ENCODE assay signal across 29 cellular contexts in the genomic region with DNA sequence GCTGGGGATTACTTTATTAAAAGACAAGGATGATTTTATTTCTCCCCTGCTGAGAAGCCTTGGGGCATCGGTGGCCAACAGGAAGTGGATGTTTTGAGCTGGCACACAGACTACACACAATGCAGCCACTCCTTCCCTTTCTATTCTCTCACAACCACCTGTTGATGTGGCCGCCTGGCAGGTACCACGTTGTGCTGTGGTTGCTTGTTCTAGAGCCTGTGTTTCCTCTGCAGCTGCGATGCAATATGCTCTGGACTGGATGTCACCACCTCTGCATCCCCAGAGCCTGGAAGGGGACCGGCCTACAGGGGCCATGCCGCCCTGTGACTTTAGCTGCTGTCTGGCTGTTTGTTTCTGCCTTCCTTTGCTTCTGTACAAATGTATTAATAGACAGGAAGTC.
DNase-seq lines count a peak whose midpoint lies in the region; ATAC-seq and TF ChIP-seq lines count a peak whose summit lies in the region.
"Had no signal": no experiment of that assay in that cellular context is flagged by ENCODE, and none has a peak within 500 bp of the region (broad histone marks: within the 10 kb centered on the region; RNA-seq: fewer than 3 reads in every experiment).

No MANE protein-coding gene starts in this region.

- no peaks in the 10 kb centered on the region for H3K79me2 ChIP-seq in mammary epithelial cell (ENCODE audit: insufficient read depth, low read length)

- no peak overlapping the region for H3K4me2 ChIP-seq in mammary epithelial cell (ENCODE audit: insufficient read depth, low read depth, low read length)

- CTCF ChIA-PET in mammary epithelial cell (lab: Charles Lee; ENCODE audit: low non-redundant PET) = no interaction called here

- DNase-seq in heart left ventricle (no peak), left cardiac atrium (no peak), mammary epithelial cell (no peak), lower lobe of right lung (peak; percentile 45), upper lobe of left lung (no peak), MV-4-11 (lab: John Stamatoyannopoulos, UW) (no peak)
- DNase-seq: 8988T; activated CD4-positive, alpha-beta T cell treated with anti-CD3 and anti-CD28 coated beads for 4 hours; activated naive CD4-positive, alpha-beta T cell treated with Interleukin-2 at 50 U/mL for 16 hours; activated T-cell treated with anti-CD3 and anti-CD28 coated beads, Interleukin-2, amount 50 U/mL, for 24 hours; amniotic stem cell; cortex of kidney; endodermal cell; GDM1; GM23248; kidney; natural killer cell; NCI-H1105; NCI-H2029 treated with DMSO at 0.1 percent for 48 hours; NCI-H226; pancreas; stimulated activated CD4-positive, alpha-beta T cell treated with anti-CD3 and anti-CD28 coated beads, Interleukin-12 subunit alpha, Interleukin-12 subunit beta, amount 100 ng/mL, for 4 hours; stimulated activated CD4-positive, alpha-beta T cell treated with anti-CD3 and anti-CD28 coated beads, Interleukin-4, amount 100 ng/mL, for 4 hours; stimulated activated naive CD8-positive, alpha-beta T cell treated with anti-CD3 and anti-CD28 coated beads, Interleukin-15, Interleukin-2, amounts not matched to agents 100 U/mL and 50 U/mL, for 24 hours had no signal

- peak overlapping the region; percentile 47 for H2AFZ ChIP-seq in mammary epithelial cell (ENCODE audit: low read depth, low read length)
- H2AFZ ChIP-seq: GM23248 had no signal

- ATAC-seq in heart left ventricle (no peak), left cardiac atrium (no peak), lower lobe of right lung (no peak), upper lobe of left lung (ENCODE audit: low FRiP score in 2 of 2) (no peak), GM18907 (IDR thresholded peaks at IDR 0.05; ENCODE audit: unreplicated experiment) (no peak), GM19351 (IDR thresholded peaks at IDR 0.05; ENCODE audit: unreplicated experiment) (no peak)
- ATAC-seq: natural killer cell; pancreas; SK-N-SH treated with all-trans-retinoic acid at 6 μM for 48 hours; stimulated activated naive CD8-positive, alpha-beta T cell treated with anti-CD3 and anti-CD28 coated beads, Interleukin-15, Interleukin-2, amounts not matched to agents 100 U/mL and 50 U/mL, for 24 hours had no signal

- no peak for TF ChIP-seq EP300 in upper lobe of left lung (IDR thresholded peaks at IDR 0.05)

- H3K4me1 ChIP-seq in heart left ventricle = peaks cover 0 to 48% (median 21%) of the 10 kb centered on the region in 12 donors
- peaks cover 15% of the 10 kb centered on the region for H3K4me1 ChIP-seq in mammary epithelial cell (ENCODE audit: insufficient read depth, low read length)
- peaks cover 34% of the 10 kb centered on the region for H3K4me1 ChIP-seq in lower lobe of right lung
- H3K4me1 ChIP-seq in upper lobe of left lung = peaks cover 0 to 16% (median 13%) of the 10 kb centered on the region in 4 donors
- H3K4me1 ChIP-seq: breast epithelium, pancreas had no signal

- no peaks in the 10 kb centered on the region for H4K20me1 ChIP-seq in mammary epithelial cell (ENCODE audit: insufficient read depth, low read length)

- intact Hi-C loops in heart left ventricle (cut with DNase I) = loop anchor here in 3 of 10 donors (10.0 kb wide), 1 partner anchor 93 kb away; no protein-coding TSS in a partner anchor
- intact Hi-C loops in left cardiac atrium (cut with DNase I) = loop anchor here in 1 of 2 donors (10.0 kb wide), 1 partner anchor 193 kb away; the partner anchor contains the start of gene CELF2
- intact Hi-C loops in mammary epithelial cell (cut with micrococcal nuclease) = no loop called here
- intact Hi-C loops in lower lobe of right lung (cut with DNase I) = no loop called here

- TF ChIP-seq CTCF in heart left ventricle (IDR thresholded peaks at IDR 0.05) (no peak), mammary epithelial cell (conservative IDR thresholded peaks at IDR 0.05 in 1 of 2, IDR thresholded peaks at IDR 0.05 in 1 of 2; ENCODE audit: extremely low read depth in 1 of 2, insufficient read depth in 1 of 2, low read depth in 1 of 2, low read length in 2 of 2) (no peak), lower lobe of right lung (IDR thresholded peaks at IDR 0.05) (no peak), upper lobe of left lung (IDR thresholded peaks at IDR 0.05) (no peak)

- dilution Hi-C loops in mammary epithelial cell (cut with HindIII; ENCODE audit: low sequenced_read_pairs) = no loop called here

- H3K27ac ChIP-seq in heart left ventricle (peak overlapping the region in 7 of 12 donors; percentile 4 to 82 (median 73)), mammary epithelial cell (ENCODE audit: insufficient read depth, low read depth, low read length) (no peak overlapping the region), lower lobe of right lung (peak overlapping the region; percentile 37), upper lobe of left lung (peak overlapping the region in 3 of 4 donors; percentile 17 to 21 (median 21))
- H3K27ac ChIP-seq: GM23248, pancreas had no signal

- H3K27me3 ChIP-seq in heart left ventricle (no peaks in the 10 kb centered on the region), mammary epithelial cell (ENCODE audit: insufficient read depth, low read length) (no peaks in the 10 kb centered on the region), lower lobe of right lung (ENCODE audit: low read depth) (no peaks in the 10 kb centered on the region), upper lobe of left lung (no peaks in the 10 kb centered on the region)
- H3K27me3 ChIP-seq: breast epithelium, pancreas, tibial nerve had no signal

- H3K9ac ChIP-seq in mammary epithelial cell (ENCODE audit: insufficient read depth, low read length) = no peak overlapping the region
- H3K9ac ChIP-seq: GM23248 had no signal

- 35 to 42% (median 40%) methylated on average over 6 of the region's 6 CpGs for WGBS in heart left ventricle, 4 donors
- WGBS in mammary epithelial cell (ENCODE audit: low coverage, missing lambda C conversion rate) = 50% methylated on average over 6 of the region's 6 CpGs
- WGBS in upper lobe of left lung, 2 donors = 10 to 57% methylated on average over 2 to 6 of the region's 6 CpGs

- no TSS peak for BruUV-seq in mammary epithelial cell (replicated peaks; lab: Mats Ljungman, UMichigan)

- H3K36me3 ChIP-seq in heart left ventricle (no peaks in the 10 kb centered on the region), mammary epithelial cell (ENCODE audit: insufficient read depth, low read length) (no peaks in the 10 kb centered on the region), lower lobe of right lung (no peaks in the 10 kb centered on the region), upper lobe of left lung (no peaks in the 10 kb centered on the region)
- H3K36me3 ChIP-seq: breast epithelium, pancreas, tibial nerve had no signal

- TF ChIP-seq POLR2A in heart left ventricle (IDR thresholded peaks at IDR 0.05) (no peak), upper lobe of left lung (IDR thresholded peaks at IDR 0.05) (no peak)

- no peak overlapping the region for H3K4me3 ChIP-seq in heart left ventricle
- H3K4me3 ChIP-seq in mammary epithelial cell (replicated peaks in 1 of 3; ENCODE audit: insufficient read depth in 1 of 3, low read depth in 2 of 3, low read length in 3 of 3) = no peak overlapping the region
- no peak overlapping the region for H3K4me3 ChIP-seq in lower lobe of right lung
- H3K4me3 ChIP-seq in upper lobe of left lung = no peak overlapping the region
- H3K4me3 ChIP-seq: breast epithelium, GM23248, pancreas, tibial nerve had no signal

- H3K9me3 ChIP-seq in heart left ventricle = no peaks in the 10 kb centered on the region
- no peaks in the 10 kb centered on the region for H3K9me3 ChIP-seq in mammary epithelial cell (replicated peaks; ENCODE audit: insufficient read depth, low read length)
- H3K9me3 ChIP-seq in lower lobe of right lung = no peaks in the 10 kb centered on the region
- H3K9me3 ChIP-seq in upper lobe of left lung = no peaks in the 10 kb centered on the region
- H3K9me3 ChIP-seq: breast epithelium, pancreas, tibial nerve had no signal

- in situ Hi-C loops in mammary epithelial cell (cut with MboI; ENCODE audit: low sequenced_read_pairs in 2 of 2) = no loop called here
